ENCODE assay signal across 1 cellular context in the genomic region with DNA sequence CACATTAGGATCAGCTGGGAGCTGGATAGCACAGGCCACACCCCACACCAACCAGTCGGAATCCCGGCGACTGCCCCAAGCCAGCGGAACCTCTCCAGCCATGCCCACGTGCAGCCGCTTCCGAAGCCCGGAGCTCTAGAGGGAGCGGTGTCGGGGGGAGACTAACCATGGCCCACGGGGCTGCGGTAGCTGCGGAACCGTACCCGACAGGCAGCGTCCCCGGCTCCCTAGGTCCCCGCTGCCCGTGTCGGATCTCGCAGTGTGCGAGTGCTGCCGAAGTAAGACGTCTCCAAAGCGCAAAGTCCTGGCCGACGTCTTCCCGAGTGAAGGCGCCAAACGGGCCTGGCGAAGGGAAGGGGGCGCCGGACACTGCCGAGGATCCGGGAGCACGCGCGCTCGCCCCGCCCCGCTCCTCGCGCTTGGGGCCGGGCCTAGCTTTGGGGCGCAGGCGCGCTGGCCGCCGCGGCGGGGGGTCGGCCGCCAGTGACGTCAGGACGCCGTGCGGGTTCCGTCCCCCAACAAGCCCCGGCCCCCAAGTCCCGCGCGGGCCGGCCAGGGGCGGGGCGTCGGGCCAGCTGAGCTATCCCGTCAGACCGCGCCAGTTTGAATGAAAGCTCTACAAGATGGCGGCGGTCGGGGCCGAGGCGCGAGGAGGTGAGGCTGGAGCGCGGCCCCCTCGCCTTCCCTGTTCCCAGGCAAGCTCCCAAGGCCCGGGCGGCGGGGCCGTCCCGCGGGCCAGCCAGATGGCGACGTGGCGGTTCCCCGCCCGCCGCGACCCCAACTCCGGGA.
TF ChIP-seq lines count a peak whose summit lies in the region.

SUV39H2 (plus strand) TSS at position 601 of the 789 bp plus-strand sequence; CDS start at position 624, 23 bp downstream.

TF ChIP-seq in HEK293, 187 proteins besides CTCF, POLR2A, EP300 and RAD21 (continued from another document and continues in another):
- peak; percentile 94 for TF ChIP-seq KLF10 (tag by site-specific recombination; IDR thresholded peaks at IDR 0.05)
- no peak for TF ChIP-seq ZNF776 (tag by site-specific recombination; IDR thresholded peaks at IDR 0.05; ENCODE audit: borderline replicate concordance)
- TF ChIP-seq ZEB2 (tag by site-specific recombination; IDR thresholded peaks at IDR 0.05) = peak; percentile 87; the same call in 1 of the 2 replicates
- TF ChIP-seq ZNF174 (tag by site-specific recombination; IDR thresholded peaks at IDR 0.05) = no peak
- no peak for TF ChIP-seq ZNF658 (tag by site-specific recombination; IDR thresholded peaks at IDR 0.05)
- TF ChIP-seq SP7 (tag by site-specific recombination; IDR thresholded peaks at IDR 0.05) = peak; percentile 83
- TF ChIP-seq ZNF423 (tag by site-specific recombination; IDR thresholded peaks at IDR 0.05) = no peak
- TF ChIP-seq ZNF549 (tag by site-specific recombination; IDR thresholded peaks at IDR 0.05) = no peak
- TF ChIP-seq MYNN (tag by site-specific recombination; IDR thresholded peaks at IDR 0.05; ENCODE audit: borderline replicate concordance) = no peak
- no peak for TF ChIP-seq SCRT1 (tag by site-specific recombination; IDR thresholded peaks at IDR 0.05; ENCODE audit: borderline replicate concordance)
- TF ChIP-seq ZNF112 (tag by site-specific recombination; IDR thresholded peaks at IDR 0.05) = no peak
- TF ChIP-seq, protein P1, sequence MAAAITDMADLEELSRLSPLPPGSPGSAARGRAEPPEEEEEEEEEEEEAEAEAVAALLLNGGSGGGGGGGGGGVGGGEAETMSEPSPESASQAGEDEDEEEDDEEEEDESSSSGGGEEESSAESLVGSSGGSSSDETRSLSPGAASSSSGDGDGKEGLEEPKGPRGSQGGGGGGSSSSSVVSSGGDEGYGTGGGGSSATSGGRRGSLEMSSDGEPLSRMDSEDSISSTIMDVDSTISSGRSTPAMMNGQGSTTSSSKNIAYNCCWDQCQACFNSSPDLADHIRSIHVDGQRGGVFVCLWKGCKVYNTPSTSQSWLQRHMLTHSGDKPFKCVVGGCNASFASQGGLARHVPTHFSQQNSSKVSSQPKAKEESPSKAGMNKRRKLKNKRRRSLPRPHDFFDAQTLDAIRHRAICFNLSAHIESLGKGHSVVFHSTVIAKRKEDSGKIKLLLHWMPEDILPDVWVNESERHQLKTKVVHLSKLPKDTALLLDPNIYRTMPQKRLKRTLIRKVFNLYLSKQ (tag by site-specific recombination; IDR thresholded peaks at IDR 0.05; ENCODE audit: borderline replicate concordance) = no peak
- 0 out of 2 replicates have a peak, but pooled peaks have one; percentile 35 for TF ChIP-seq ZNF121 (tag by site-specific recombination; IDR thresholded peaks at IDR 0.05)
- TF ChIP-seq ZNF48 (tag by site-specific recombination; IDR thresholded peaks at IDR 0.05) = no peak
- TF ChIP-seq PRDM1 (tag by site-specific recombination; IDR thresholded peaks at IDR 0.05) = no peak
- TF ChIP-seq ZNF2 (tag by site-specific recombination; IDR thresholded peaks at IDR 0.05) = peak; percentile 90
- TF ChIP-seq ZNF114 (tag by site-specific recombination; IDR thresholded peaks at IDR 0.05) = no peak
- no peak for TF ChIP-seq ZNF530 (tag by site-specific recombination; IDR thresholded peaks at IDR 0.05; ENCODE audit: low read depth)
- TF ChIP-seq ZNF449 (tag by site-specific recombination; IDR thresholded peaks at IDR 0.05) = no peak
- TF ChIP-seq ZNF785 (tag by site-specific recombination; IDR thresholded peaks at IDR 0.05) = no peak
- TF ChIP-seq, protein P2, sequence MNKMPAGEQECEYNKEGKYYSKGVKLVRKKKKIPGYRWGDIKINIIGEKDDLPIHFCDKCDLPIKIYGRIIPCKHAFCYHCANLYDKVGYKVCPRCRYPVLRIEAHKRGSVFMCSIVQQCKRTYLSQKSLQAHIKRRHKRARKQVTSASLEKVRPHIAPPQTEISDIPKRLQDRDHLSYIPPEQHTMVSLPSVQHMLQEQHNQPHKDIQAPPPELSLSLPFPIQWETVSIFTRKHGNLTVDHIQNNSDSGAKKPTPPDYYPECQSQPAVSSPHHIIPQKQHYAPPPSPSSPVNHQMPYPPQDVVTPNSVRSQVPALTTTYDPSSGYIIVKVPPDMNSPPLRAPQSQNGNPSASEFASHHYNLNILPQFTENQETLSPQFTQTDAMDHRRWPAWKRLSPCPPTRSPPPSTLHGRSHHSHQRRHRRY (tag by site-specific recombination; IDR thresholded peaks at IDR 0.05) = no peak
- TF ChIP-seq ZNF302 (tag by site-specific recombination; IDR thresholded peaks at IDR 0.05; ENCODE audit: low read depth) = 0 out of 2 replicates have a peak, but pooled peaks have one; percentile 47
- peak; percentile 84 for TF ChIP-seq ZNF600 (tag by site-specific recombination; IDR thresholded peaks at IDR 0.05)
- peak; percentile 88 for TF ChIP-seq YY1 (tag by site-specific recombination; IDR thresholded peaks at IDR 0.05)
- TF ChIP-seq ZBTB26 (tag by site-specific recombination; optimal IDR thresholded peaks at IDR 0.05) = peak; percentile 84
- TF ChIP-seq ZFP37 (tag by site-specific recombination; IDR thresholded peaks at IDR 0.05) = peak; percentile 96
- TF ChIP-seq KLF16 (tag by site-specific recombination; IDR thresholded peaks at IDR 0.05) = peak; percentile 81
- no peak for TF ChIP-seq ZNF426 (tag by site-specific recombination; IDR thresholded peaks at IDR 0.05)
- no peak for TF ChIP-seq SETDB1 (IDR thresholded peaks at IDR 0.05; ENCODE audit: insufficient read length, low read length)
- TF ChIP-seq ZNF580 (tag by site-specific recombination; IDR thresholded peaks at IDR 0.05) = peak; percentile 54; the same call in 1 of the 2 replicates
- no peak for TF ChIP-seq ZNF513 (tag by site-specific recombination; IDR thresholded peaks at IDR 0.05)
- TF ChIP-seq ZNF830 (tag by site-specific recombination; IDR thresholded peaks at IDR 0.05; ENCODE audit: low read depth) = no peak
- no peak for TF ChIP-seq ZNF529 (tag by site-specific recombination; IDR thresholded peaks at IDR 0.05; ENCODE audit: insufficient replicate concordance)
- TF ChIP-seq KLF9 (tag by site-specific recombination; IDR thresholded peaks at IDR 0.05; ENCODE audit: low read depth) = peak; percentile 88
- peak; percentile 35; the same call in 1 of the 2 replicates for TF ChIP-seq ZNF146 (tag by site-specific recombination; IDR thresholded peaks at IDR 0.05)
- TF ChIP-seq, protein P3, sequence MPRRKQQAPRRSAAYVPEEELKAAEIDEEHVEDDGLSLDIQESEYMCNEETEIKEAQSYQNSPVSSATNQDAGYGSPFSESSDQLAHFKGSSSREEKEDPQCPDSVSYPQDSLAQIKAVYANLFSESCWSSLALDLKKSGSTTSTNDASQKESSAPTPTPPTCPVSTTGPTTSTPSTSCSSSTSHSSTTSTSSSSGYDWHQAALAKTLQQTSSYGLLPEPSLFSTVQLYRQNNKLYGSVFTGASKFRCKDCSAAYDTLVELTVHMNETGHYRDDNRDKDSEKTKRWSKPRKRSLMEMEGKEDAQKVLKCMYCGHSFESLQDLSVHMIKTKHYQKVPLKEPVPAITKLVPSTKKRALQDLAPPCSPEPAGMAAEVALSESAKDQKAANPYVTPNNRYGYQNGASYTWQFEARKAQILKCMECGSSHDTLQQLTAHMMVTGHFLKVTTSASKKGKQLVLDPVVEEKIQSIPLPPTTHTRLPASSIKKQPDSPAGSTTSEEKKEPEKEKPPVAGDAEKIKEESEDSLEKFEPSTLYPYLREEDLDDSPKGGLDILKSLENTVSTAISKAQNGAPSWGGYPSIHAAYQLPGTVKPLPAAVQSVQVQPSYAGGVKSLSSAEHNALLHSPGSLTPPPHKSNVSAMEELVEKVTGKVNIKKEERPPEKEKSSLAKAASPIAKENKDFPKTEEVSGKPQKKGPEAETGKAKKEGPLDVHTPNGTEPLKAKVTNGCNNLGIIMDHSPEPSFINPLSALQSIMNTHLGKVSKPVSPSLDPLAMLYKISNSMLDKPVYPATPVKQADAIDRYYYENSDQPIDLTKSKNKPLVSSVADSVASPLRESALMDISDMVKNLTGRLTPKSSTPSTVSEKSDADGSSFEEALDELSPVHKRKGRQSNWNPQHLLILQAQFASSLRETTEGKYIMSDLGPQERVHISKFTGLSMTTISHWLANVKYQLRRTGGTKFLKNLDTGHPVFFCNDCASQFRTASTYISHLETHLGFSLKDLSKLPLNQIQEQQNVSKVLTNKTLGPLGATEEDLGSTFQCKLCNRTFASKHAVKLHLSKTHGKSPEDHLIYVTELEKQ (tag by site-specific recombination; IDR thresholded peaks at IDR 0.05; ENCODE audit: borderline replicate concordance) = 0 out of 2 replicates have a peak, but pooled peaks have one; percentile 19
- TF ChIP-seq ZFP69B (tag by site-specific recombination; IDR thresholded peaks at IDR 0.05) = no peak; the same call in 1 of the 2 replicates
- TF ChIP-seq ZNF548 (tag by site-specific recombination; IDR thresholded peaks at IDR 0.05) = no peak
- TF ChIP-seq GFI1B (tag by site-specific recombination; IDR thresholded peaks at IDR 0.05) = no peak
- peak; percentile 76 for TF ChIP-seq ZNF324 (tag by site-specific recombination; IDR thresholded peaks at IDR 0.05)
- no peak for TF ChIP-seq BCL6B (tag by site-specific recombination; IDR thresholded peaks at IDR 0.05)
- TF ChIP-seq ZNF626 (tag by site-specific recombination; IDR thresholded peaks at IDR 0.05) = no peak
- no peak for TF ChIP-seq ZNF670 (tag by site-specific recombination; IDR thresholded peaks at IDR 0.05; ENCODE audit: low read depth)
- no peak for TF ChIP-seq EGR2 (tag by site-specific recombination; IDR thresholded peaks at IDR 0.05; ENCODE audit: low read depth)
- no peak for TF ChIP-seq SALL2 (tag by site-specific recombination; IDR thresholded peaks at IDR 0.05; ENCODE audit: borderline replicate concordance)
- TF ChIP-seq ZNF394 (tag by site-specific recombination; IDR thresholded peaks at IDR 0.05; ENCODE audit: borderline replicate concordance) = peak; percentile 94
- TF ChIP-seq, protein P4, sequence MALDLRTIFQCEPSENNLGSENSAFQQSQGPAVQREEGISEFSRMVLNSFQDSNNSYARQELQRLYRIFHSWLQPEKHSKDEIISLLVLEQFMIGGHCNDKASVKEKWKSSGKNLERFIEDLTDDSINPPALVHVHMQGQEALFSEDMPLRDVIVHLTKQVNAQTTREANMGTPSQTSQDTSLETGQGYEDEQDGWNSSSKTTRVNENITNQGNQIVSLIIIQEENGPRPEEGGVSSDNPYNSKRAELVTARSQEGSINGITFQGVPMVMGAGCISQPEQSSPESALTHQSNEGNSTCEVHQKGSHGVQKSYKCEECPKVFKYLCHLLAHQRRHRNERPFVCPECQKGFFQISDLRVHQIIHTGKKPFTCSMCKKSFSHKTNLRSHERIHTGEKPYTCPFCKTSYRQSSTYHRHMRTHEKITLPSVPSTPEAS (tag by site-specific recombination; IDR thresholded peaks at IDR 0.05) = no peak
- no peak for TF ChIP-seq ZNF404 (tag by site-specific recombination; IDR thresholded peaks at IDR 0.05)
- no peak for TF ChIP-seq ZNF837 (tag by site-specific recombination; IDR thresholded peaks at IDR 0.05)
- no peak for TF ChIP-seq ZNF248 (tag by site-specific recombination; IDR thresholded peaks at IDR 0.05)
- no peak for TF ChIP-seq WT1 (tag by site-specific recombination; IDR thresholded peaks at IDR 0.05)
- no peak for TF ChIP-seq ZNF791 (tag by site-specific recombination; IDR thresholded peaks at IDR 0.05)
- no peak for TF ChIP-seq TRIM28 (IDR thresholded peaks at IDR 0.05; ENCODE audit: borderline replicate concordance, low read length)
- TF ChIP-seq ZNF416 (tag by site-specific recombination; IDR thresholded peaks at IDR 0.05) = no peak
- peak; percentile 32; the same call in 1 of the 2 replicates for TF ChIP-seq SP3 (tag by site-specific recombination; IDR thresholded peaks at IDR 0.05)
